Comparison of ENCODE assay signal across 1 cellular context in genomic region chr2:219983836-219984235, GRCh38.
TF ChIP-seq lines count a peak whose summit lies in the region.

No MANE protein-coding gene starts in this region.

TF ChIP-seq in GM23338, 12 proteins besides CTCF, POLR2A, EP300 and RAD21 (continued from another document):
- TF ChIP-seq POLR2AphosphoS5 (IDR thresholded peaks at IDR 0.05; ENCODE audit: low read depth) (no peak), ZNF462 (CRISPR knock-in tag; IDR thresholded peaks at IDR 0.05) (no peak), JUNB (IDR thresholded peaks at IDR 0.05; ENCODE audit: unreplicated experiment) (no peak), REST (IDR thresholded peaks at IDR 0.05; ENCODE audit: unreplicated experiment) (no peak)
